19 cellular contexts compared by ENCODE assay signal in genomic region chr15:87348746-87349145, GRCh38.
A peak's percentile ranks its signal among the peaks of the same experiment; 100 is the strongest.
DNase-seq lines count a peak whose midpoint lies in the region; ATAC-seq, FAIRE-seq and TF ChIP-seq lines count a peak whose summit lies in the region.
"Had no signal": no experiment of that assay in that cellular context is flagged by ENCODE, and none has a peak within 500 bp of the region (broad histone marks: within the 10 kb centered on the region; RNA-seq: fewer than 3 reads in every experiment).

No MANE protein-coding gene starts in this region.

- H3K9me3 ChIP-seq in IMR-90 (ENCODE audit: control insufficient read depth, insufficient read depth, low read length) = no peaks in the 10 kb centered on the region; the same call in 1 of the 2 replicates
- no peaks in the 10 kb centered on the region for H3K9me3 ChIP-seq in astrocyte (ENCODE audit: insufficient read depth, low read depth, low read length)
- no peaks in the 10 kb centered on the region for H3K9me3 ChIP-seq in psoas muscle
- H3K9me3 ChIP-seq: Caco-2 had no signal

- dilution Hi-C loops in IMR-90 (cut with HindIII; ENCODE audit: low sequenced_read_pairs, unreplicated experiment) = no loop called here

- no peak overlapping the region for H3K14ac ChIP-seq in IMR-90 (replicated peaks; ENCODE audit: low read depth, low read length)

- H4K20me1 ChIP-seq in IMR-90 (ENCODE audit: insufficient read depth, low read length) = no peaks in the 10 kb centered on the region
- no peaks in the 10 kb centered on the region for H4K20me1 ChIP-seq in astrocyte (ENCODE audit: insufficient read depth, low read length)

- no peak for TF ChIP-seq POLR2A in IMR-90 (IDR thresholded peaks at IDR 0.05; ENCODE audit: low read depth, low read length)

- H3K4me3 Mint-ChIP-seq in astrocyte (ENCODE audit: unreplicated experiment) = no peak overlapping the region
- H3K4me3 Mint-ChIP-seq in activated T-helper 17 cell treated with anti-CD3 and anti-CD28 coated beads, Interleukin-2, amount 50 U/mL, for 72 hours = no peak overlapping the region
- H3K4me3 Mint-ChIP-seq: effector memory CD8-positive, alpha-beta T cell had no signal

- peak; percentile 76 for ATAC-seq in IMR-90 (ENCODE audit: low read depth)
- ATAC-seq in activated T-helper 17 cell treated with anti-CD3 and anti-CD28 coated beads, Interleukin-2, amount 50 U/mL, for 72 hours (replicated peaks) = no peak
- no peak for ATAC-seq in GM21786 (IDR thresholded peaks at IDR 0.05; ENCODE audit: unreplicated experiment)
- ATAC-seq in psoas muscle = no peak
- ATAC-seq: effector memory CD8-positive, alpha-beta T cell had no signal

- intact Hi-C loops in IMR-90 (cut with micrococcal nuclease) = loop anchor here (10.0 kb wide), 1 partner anchor 246 kb away; no protein-coding TSS in a partner anchor
- intact Hi-C loops in psoas muscle (cut with DNase I) = no loop called here

- DNase-seq in Daoy (ENCODE audit: low read depth) = peak; percentile 37
- peak; percentile 76 for DNase-seq in IMR-90
- peak; percentile 56 for DNase-seq in astrocyte (ENCODE audit: low read depth)
- DNase-seq in islet precursor cell = peak; percentile 52
- DNase-seq in psoas muscle = no peak
- no peak for DNase-seq in germinal center (ENCODE audit: low spot score)
- DNase-seq: activated CD4-positive, CD25-positive, alpha-beta regulatory T cell treated with anti-CD3 and anti-CD28 coated beads, Interleukin-2, amount 50 U/mL, for 72 hours; activated effector memory CD4-positive, alpha-beta T cell treated with anti-CD3 and anti-CD28 coated beads, Interleukin-2, amount 50 U/mL, for 16 hours; AML-193; amniotic stem cell; effector memory CD8-positive, alpha-beta T cell; foreskin melanocyte; GOT3; NCI-H1436 treated with DMSO at 0.1 percent for 48 hours; NCI-H446 treated with DMSO at 0.1 percent for 48 hours; SIG-M5 had no signal

- POLR2A ChIA-PET in IMR-90 (lab: Charles Lee; ENCODE audit: unreplicated experiment) = no interaction called here

- peaks cover 4% of the 10 kb centered on the region; the same call in 1 of the 2 replicates for H3K4me1 ChIP-seq in IMR-90 (ENCODE audit: control insufficient read depth, insufficient read depth, low read length)
- H3K4me1 ChIP-seq in astrocyte (ENCODE audit: insufficient read depth, low read length) = peaks cover 6% of the 10 kb centered on the region
- H3K4me1 ChIP-seq in psoas muscle = no peaks in the 10 kb centered on the region

- peak; percentile 34 for FAIRE-seq in astrocyte (lab: Jason Lieb, UNC)

- H3K79me1 ChIP-seq in IMR-90 (ENCODE audit: low read depth in 1 of 2, low read length in 2 of 2) = no peaks in the 10 kb centered on the region

- no peaks in the 10 kb centered on the region for H3K9me3 Mint-ChIP-seq in astrocyte (ENCODE audit: unreplicated experiment)
- H3K9me3 Mint-ChIP-seq in activated T-helper 17 cell treated with anti-CD3 and anti-CD28 coated beads, Interleukin-2, amount 50 U/mL, for 72 hours = peaks cover 8% of the 10 kb centered on the region

- TF ChIP-seq CTCF in IMR-90 (conservative IDR thresholded peaks at IDR 0.05; ENCODE audit: low read depth, low read length) = no peak
- TF ChIP-seq CTCF in astrocyte (IDR thresholded peaks at IDR 0.05; ENCODE audit: insufficient read depth, low read depth, low read length) = no peak
- TF ChIP-seq CTCF in psoas muscle (IDR thresholded peaks at IDR 0.05) = no peak

- H3K36me3 ChIP-seq in IMR-90 (ENCODE audit: control insufficient read depth, insufficient read depth, low read length) (no peaks in the 10 kb centered on the region), astrocyte (ENCODE audit: insufficient read depth, low read length) (no peaks in the 10 kb centered on the region), psoas muscle (ENCODE audit: insufficient read depth in 1 of 2, low read depth in 1 of 2) (no peaks in the 10 kb centered on the region)

- H3K9ac ChIP-seq in IMR-90 (ENCODE audit: low read depth, low read length) = no peak overlapping the region
- H3K9ac ChIP-seq in astrocyte (ENCODE audit: low read length) = no peak overlapping the region

- no peak overlapping the region for H3K4ac ChIP-seq in IMR-90 (ENCODE audit: low read depth, low read length)

- peaks cover 2% of the 10 kb centered on the region for H3K36me3 Mint-ChIP-seq in astrocyte (ENCODE audit: low read depth, unreplicated experiment)
- no peaks in the 10 kb centered on the region for H3K36me3 Mint-ChIP-seq in activated T-helper 17 cell treated with anti-CD3 and anti-CD28 coated beads, Interleukin-2, amount 50 U/mL, for 72 hours (ENCODE audit: low read depth)

- H2BK120ac ChIP-seq in IMR-90 (ENCODE audit: low read depth, low read length) = no peak overlapping the region

- no peak overlapping the region for H3K18ac ChIP-seq in IMR-90 (ENCODE audit: low read depth, low read length)

- no peak overlapping the region for H2AK9ac ChIP-seq in IMR-90 (replicated peaks; ENCODE audit: low read depth, low read length, poor library complexity)

- no peak overlapping the region for H2BK15ac ChIP-seq in IMR-90 (ENCODE audit: low read depth, low read length)

- no peaks in the 10 kb centered on the region for H3K9me1 ChIP-seq in IMR-90 (ENCODE audit: insufficient read depth, low read length)

- H3K27me3 ChIP-seq in IMR-90 (ENCODE audit: control insufficient read depth, insufficient read depth, low read length) = no peaks in the 10 kb centered on the region; the same call in 1 of the 2 replicates
- H3K27me3 ChIP-seq in astrocyte (ENCODE audit: insufficient read depth, low read length) = no peaks in the 10 kb centered on the region
- H3K27me3 ChIP-seq in psoas muscle (ENCODE audit: insufficient read depth in 3 of 3, low read length in 2 of 3) = no peaks in the 10 kb centered on the region

- in situ Hi-C loops in IMR-90 (cut with MboI; ENCODE audit: low sequenced_read_pairs) = no loop called here

- H3K79me2 ChIP-seq in astrocyte (ENCODE audit: insufficient read depth, low read length) = no peaks in the 10 kb centered on the region

- H3K27ac ChIP-seq in IMR-90 (ENCODE audit: insufficient read depth, low read length) = no peak overlapping the region
- H3K27ac ChIP-seq in astrocyte (ENCODE audit: low read depth, low read length) = no peak overlapping the region
- H3K27ac ChIP-seq in psoas muscle = no peak overlapping the region

- H2AK5ac ChIP-seq in IMR-90 (ENCODE audit: low read depth, low read length) = no peak overlapping the region

- CTCF ChIA-PET in IMR-90 (lab: Yijun Ruan, JAX) = interaction anchor here (0.6 to 1.0 kb wide), 2 partner anchors 13 to 29 kb away, joined by 3 to 5 read pairs; no protein-coding TSS in a partner anchor

- H2BK20ac ChIP-seq in IMR-90 (ENCODE audit: low read depth, low read length) = no peak overlapping the region

- H4K91ac ChIP-seq in IMR-90 (ENCODE audit: insufficient read depth, low read depth, low read length) = no peak overlapping the region

- H3K56ac ChIP-seq in IMR-90 (ENCODE audit: extremely low read depth, insufficient read depth, low read length) = no peak overlapping the region

- H3K4me3 ChIP-seq in IMR-90 (ENCODE audit: insufficient read depth, low read depth, low read length) (no peak overlapping the region), astrocyte (ENCODE audit: insufficient read depth, low read depth, low read length) (no peak overlapping the region), psoas muscle (no peak overlapping the region)

- WGBS in IMR-90 (ENCODE audit: extremely low coverage in 2 of 2, insufficient read length in 1 of 2), 2 experiments = no CpG with 5 or more reads among the region's 6 CpGs
- 37 to 48% (median 46%) methylated on average over 6 of the region's 6 CpGs for WGBS in psoas muscle, 3 donors

- H3K4me1 Mint-ChIP-seq in astrocyte (ENCODE audit: low read depth, unreplicated experiment) = peaks cover 3% of the 10 kb centered on the region
- H3K4me1 Mint-ChIP-seq in activated T-helper 17 cell treated with anti-CD3 and anti-CD28 coated beads, Interleukin-2, amount 50 U/mL, for 72 hours = no peaks in the 10 kb centered on the region

- H4K5ac ChIP-seq in IMR-90 (ENCODE audit: low read depth, low read length) = no peak overlapping the region

- peaks cover 3% of the 10 kb centered on the region for H3K27me3 Mint-ChIP-seq in astrocyte (ENCODE audit: low read depth, unreplicated experiment)
- peaks cover 15% of the 10 kb centered on the region for H3K27me3 Mint-ChIP-seq in activated T-helper 17 cell treated with anti-CD3 and anti-CD28 coated beads, Interleukin-2, amount 50 U/mL, for 72 hours

- H3K27ac Mint-ChIP-seq in astrocyte (ENCODE audit: unreplicated experiment) = no peak overlapping the region
- H3K27ac Mint-ChIP-seq in activated T-helper 17 cell treated with anti-CD3 and anti-CD28 coated beads, Interleukin-2, amount 50 U/mL, for 72 hours = no peak overlapping the region
- H3K27ac Mint-ChIP-seq: effector memory CD8-positive, alpha-beta T cell had no signal

- H3K4me2 ChIP-seq in IMR-90 (ENCODE audit: low read depth, low read length) (no peak overlapping the region), astrocyte (ENCODE audit: low read length) (no peak overlapping the region)

- H2BK5ac ChIP-seq in IMR-90 (ENCODE audit: low read depth, low read length, poor library complexity, severe bottlenecking) = no peak overlapping the region

- H2AFZ ChIP-seq in IMR-90 (replicated peaks; ENCODE audit: low read length, poor library complexity) (no peak overlapping the region), astrocyte (ENCODE audit: low read depth, low read length) (no peak overlapping the region)

- no TSS peak for BruUV-seq in IMR-90 (replicated peaks; lab: Mats Ljungman, UMichigan)

- H4K8ac ChIP-seq in IMR-90 (ENCODE audit: low read depth in 2 of 2, low read length in 2 of 2) = no peak overlapping the region

- no peak overlapping the region for H3K23ac ChIP-seq in IMR-90 (ENCODE audit: low read depth, low read length)

- no peak for TF ChIP-seq RAD21 in IMR-90 (IDR thresholded peaks at IDR 0.05; ENCODE audit: low read length)

TF ChIP-seq in IMR-90, 13 proteins besides CTCF, POLR2A, EP300 and RAD21 (continues in another document):
- TF ChIP-seq SMC3 (IDR thresholded peaks at IDR 0.05; ENCODE audit: low read depth, low read length) (no peak), NFE2L2 (IDR thresholded peaks at IDR 0.05; ENCODE audit: low read depth, low read length) (no peak), ELK1 (IDR thresholded peaks at IDR 0.05; ENCODE audit: borderline replicate concordance, low read depth, low read length) (no peak), CEBPB (IDR thresholded peaks at IDR 0.05; ENCODE audit: low read depth, low read length) (no peak), RFX5 (IDR thresholded peaks at IDR 0.05; ENCODE audit: low read depth, low read length) (no peak), MXI1 (IDR thresholded peaks at IDR 0.05; ENCODE audit: borderline replicate concordance, low read depth, low read length) (no peak), CHD1 (IDR thresholded peaks at IDR 0.05; ENCODE audit: low read depth, low read length) (no peak)

Comparison
In these comparisons a context has a peak if more than half of its experiments do, and no peak if none do; other contexts are left out.
1. DNase-seq: peak in Daoy (single experiment), IMR-90 (single experiment), astrocyte (single experiment) and islet precursor cell (single experiment); none in psoas muscle (0 of 2) and germinal center (single experiment).